In genomic region chr4:94550851-94551250, GRCh38 we compare ENCODE assay signal across 23 cellular contexts.
"Had no signal": no experiment of that assay in that cellular context is flagged by ENCODE, and none has a peak within 500 bp of the region (broad histone marks: within the 10 kb centered on the region; RNA-seq: fewer than 3 reads in every experiment).

No MANE protein-coding gene starts in this region.

- H3K36me3 ChIP-seq: prostate gland, stomach, thoracic aorta, transverse colon had no signal

- H3K27me3 ChIP-seq: stomach, transverse colon had no signal

- H3K4me3 Mint-ChIP-seq: endodermal cell; immature natural killer cell; natural killer cell; stimulated activated naive B cell treated with anti-CD40 and anti-IgM and Interleukin-4, amounts not matched to agents 10 μg/mL and 1 μg/mL and 100 μg/mL, for 72 hours had no signal

- H3K4me3 ChIP-seq: coronary artery, mucosa of descending colon, prostate gland, stomach, thoracic aorta, transverse colon had no signal

- H3K27ac Mint-ChIP-seq: endodermal cell; immature natural killer cell; natural killer cell; stimulated activated naive B cell treated with anti-CD40 and anti-IgM and Interleukin-4, amounts not matched to agents 10 μg/mL and 1 μg/mL and 100 μg/mL, for 72 hours had no signal

- H3K36me3 Mint-ChIP-seq: natural killer cell had no signal

- DNase-seq: caudate nucleus; effector CD4-positive, alpha-beta T cell; endodermal cell; foreskin melanocyte; immature natural killer cell; kidney; left colon; mammary epithelial cell; mucosa of descending colon; natural killer cell; occipital lobe; retina; stimulated activated CD4-positive, alpha-beta T cell treated with anti-CD3 and anti-CD28 coated beads, Interleukin-2, amount 100 ng/mL, for 24 hours; stimulated activated CD4-positive, alpha-beta T cell treated with anti-CD3 and anti-CD28 coated beads, Interleukin-4, amount 100 ng/mL, for 4 hours; stimulated activated naive B cell treated with anti-CD40 and anti-IgM and Interleukin-4, amounts not matched to agents 10 μg/mL and 1 μg/mL and 100 μg/mL, for 72 hours; stomach; substantia nigra; transverse colon had no signal

- H3K4me1 ChIP-seq: parathyroid adenoma, prostate gland had no signal

- H3K27ac ChIP-seq: parathyroid adenoma, prostate gland, stomach, transverse colon had no signal

- H3K9me3 Mint-ChIP-seq: immature natural killer cell, natural killer cell had no signal

- H2AFZ ChIP-seq: parathyroid adenoma had no signal

- H3K79me2 ChIP-seq: parathyroid adenoma had no signal

- ATAC-seq: left colon; mucosa of descending colon; sciatic nerve; stimulated activated naive B cell treated with anti-CD40 and anti-IgM and Interleukin-4, amounts not matched to agents 10 μg/mL and 1 μg/mL and 100 μg/mL, for 72 hours had no signal

- H3K9ac ChIP-seq: parathyroid adenoma had no signal

- H3K9me3 ChIP-seq: mucosa of descending colon, prostate gland, stomach, thoracic aorta, transverse colon had no signal

- H3K27me3 Mint-ChIP-seq: stimulated activated naive B cell treated with anti-CD40 and anti-IgM and Interleukin-4, amounts not matched to agents 10 μg/mL and 1 μg/mL and 100 μg/mL, for 72 hours had no signal
